ENCODE assay signal across 24 cellular contexts in the genomic region with DNA sequence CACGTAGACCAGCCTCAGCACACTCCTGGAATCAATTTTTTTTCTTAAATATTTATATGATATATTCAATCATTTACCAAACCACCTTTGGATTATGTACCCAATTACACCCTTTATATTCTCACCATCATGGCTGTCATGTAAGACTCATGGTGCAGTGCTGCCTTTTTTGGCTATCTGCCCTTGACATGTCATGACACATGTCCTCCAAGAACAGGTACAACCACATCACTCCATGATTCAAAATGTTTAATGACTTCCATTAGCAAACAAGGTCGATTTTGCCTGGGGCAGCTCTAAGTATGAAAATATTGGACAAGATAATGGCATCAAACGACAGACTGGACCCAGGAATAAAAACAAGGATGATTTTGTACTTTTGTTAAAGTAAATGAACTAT.
A peak's percentile ranks its signal among the peaks of the same experiment; 100 is the strongest.
DNase-seq lines count a peak whose midpoint lies in the region; FAIRE-seq and TF ChIP-seq lines count a peak whose summit lies in the region.
"Had no signal": no experiment of that assay in that cellular context is flagged by ENCODE, and none has a peak within 500 bp of the region (broad histone marks: within the 10 kb centered on the region; RNA-seq: fewer than 3 reads in every experiment).

No MANE protein-coding gene starts in this region.

- dilution Hi-C loops in mammary epithelial cell (cut with HindIII; ENCODE audit: low sequenced_read_pairs) (no loop called here), keratinocyte (cut with MboI; ENCODE audit: extremely low pct_ligation_motif_present, low sequenced_read_pairs) (no loop called here)

- no peak for TF ChIP-seq POLR2A in breast epithelium (IDR thresholded peaks at IDR 0.05)

- H3K27me3 ChIP-seq in breast epithelium (no peaks in the 10 kb centered on the region), mammary epithelial cell (ENCODE audit: insufficient read depth, low read length) (no peaks in the 10 kb centered on the region), keratinocyte (ENCODE audit: control insufficient read depth, extremely low read depth, insufficient read depth, low read length) (no peaks in the 10 kb centered on the region)
- H3K27me3 ChIP-seq: BLaER1 had no signal

- H3K4me3 ChIP-seq in breast epithelium (no peak overlapping the region), mammary epithelial cell (replicated peaks in 1 of 3; ENCODE audit: insufficient read depth in 1 of 3, low read depth in 2 of 3, low read length in 3 of 3) (no peak overlapping the region), keratinocyte (ENCODE audit: control insufficient read depth in 2 of 3, extremely low read depth in 1 of 3, insufficient read depth in 2 of 3, low read depth in 1 of 3, low read length in 3 of 3) (no peak overlapping the region)
- H3K4me3 ChIP-seq: BLaER1, GM12878, GM23338 had no signal

- H2AFZ ChIP-seq in mammary epithelial cell (ENCODE audit: low read depth, low read length) (no peak overlapping the region), keratinocyte (ENCODE audit: control insufficient read depth, low read length) (no peak overlapping the region)
- H2AFZ ChIP-seq: GM23338 had no signal

- POLR2A ChIA-PET in MCF 10A (lab: Yijun Ruan, JAX): no interaction called here

- H3K9me3 ChIP-seq in breast epithelium: no peaks in the 10 kb centered on the region
- no peaks in the 10 kb centered on the region for H3K9me3 ChIP-seq in mammary epithelial cell (replicated peaks; ENCODE audit: insufficient read depth, low read length)
- no peaks in the 10 kb centered on the region for H3K9me3 ChIP-seq in keratinocyte (ENCODE audit: control insufficient read depth, low read depth, low read length)
- H3K9me3 ChIP-seq: BLaER1 had no signal

- H3K79me2 ChIP-seq in mammary epithelial cell (ENCODE audit: insufficient read depth, low read length) (no peaks in the 10 kb centered on the region), keratinocyte (ENCODE audit: control insufficient read depth, insufficient read depth, low read length) (no peaks in the 10 kb centered on the region)

- H3K36me3 Mint-ChIP-seq in MCF 10A (ENCODE audit: insufficient read depth, unreplicated experiment) (no peaks in the 10 kb centered on the region), progenitor cell of endocrine pancreas (ENCODE audit: insufficient read depth) (no peaks in the 10 kb centered on the region), CD14-positive monocyte (no peaks in the 10 kb centered on the region)
- H3K36me3 Mint-ChIP-seq: CD8-positive, alpha-beta memory T cell had no signal

- CTCF ChIA-PET in MCF 10A (lab: Yijun Ruan, JAX) (no interaction called here), mammary epithelial cell (lab: Charles Lee; ENCODE audit: low non-redundant PET) (no interaction called here)

- H3K27ac ChIP-seq in breast epithelium: no peak overlapping the region
- H3K27ac ChIP-seq in mammary epithelial cell (ENCODE audit: insufficient read depth, low read depth, low read length): no peak overlapping the region
- no peak overlapping the region for H3K27ac ChIP-seq in epithelial cell of prostate
- H3K27ac ChIP-seq in keratinocyte (ENCODE audit: control insufficient read depth, insufficient read depth, low read length): no peak overlapping the region
- H3K27ac ChIP-seq: 22Rv1, BLaER1, C4-2B had no signal

- in situ Hi-C loops in mammary epithelial cell (cut with MboI; ENCODE audit: low sequenced_read_pairs in 2 of 2): no loop called here

- 19% methylated on average over 3 of the region's 3 CpGs for WGBS in mammary epithelial cell (ENCODE audit: low coverage, missing lambda C conversion rate)

- H3K27ac Mint-ChIP-seq in MCF 10A (ENCODE audit: low read depth, unreplicated experiment) (no peak overlapping the region), progenitor cell of endocrine pancreas (no peak overlapping the region), CD14-positive monocyte (no peak overlapping the region)
- H3K27ac Mint-ChIP-seq: B cell; CD4-positive, alpha-beta T cell; CD8-positive, alpha-beta memory T cell; GM23338; H9 had no signal

- no peak overlapping the region for H3K4me2 ChIP-seq in mammary epithelial cell (ENCODE audit: insufficient read depth, low read depth, low read length)
- H3K4me2 ChIP-seq in keratinocyte (ENCODE audit: control insufficient read depth, extremely low read depth, insufficient read depth, low read depth, low read length): no peak overlapping the region
- H3K4me2 ChIP-seq: BLaER1, GM23338 had no signal

- TF ChIP-seq CTCF in MCF 10A (IDR thresholded peaks at IDR 0.05; ENCODE audit: unreplicated experiment) (no peak), breast epithelium (IDR thresholded peaks at IDR 0.05) (no peak), mammary epithelial cell (conservative IDR thresholded peaks at IDR 0.05 in 1 of 2, IDR thresholded peaks at IDR 0.05 in 1 of 2; ENCODE audit: extremely low read depth in 1 of 2, insufficient read depth in 1 of 2, low read depth in 1 of 2, low read length in 2 of 2) (no peak), keratinocyte (optimal IDR thresholded peaks at IDR 0.05 in 1 of 3, IDR thresholded peaks at IDR 0.05 in 1 of 3, conservative IDR thresholded peaks at IDR 0.05 in 1 of 3; ENCODE audit: extremely low read depth in 1 of 3, insufficient read depth in 2 of 3, low read length in 3 of 3) (no peak), progenitor cell of endocrine pancreas (IDR thresholded peaks at IDR 0.05; ENCODE audit: unreplicated experiment) (no peak), CD14-positive monocyte (IDR thresholded peaks at IDR 0.05) (no peak)

- H3K27me3 Mint-ChIP-seq in MCF 10A (ENCODE audit: insufficient read depth, unreplicated experiment) (no peaks in the 10 kb centered on the region), progenitor cell of endocrine pancreas (no peaks in the 10 kb centered on the region), CD14-positive monocyte (ENCODE audit: low read depth in 3 of 3) (no peaks in the 10 kb centered on the region)
- H3K27me3 Mint-ChIP-seq: B cell; CD4-positive, alpha-beta T cell; CD8-positive, alpha-beta memory T cell had no signal

- no peak for FAIRE-seq in keratinocyte (lab: Jason Lieb, UNC)
- FAIRE-seq: A204.1, D721Med, GM12878, GM19239 had no signal

- H3K4me3 Mint-ChIP-seq in MCF 10A (ENCODE audit: unreplicated experiment) (no peak overlapping the region), progenitor cell of endocrine pancreas (ENCODE audit: low read depth) (no peak overlapping the region), CD14-positive monocyte (no peak overlapping the region)
- H3K4me3 Mint-ChIP-seq: B cell; CD4-positive, alpha-beta T cell; CD8-positive, alpha-beta memory T cell; GM23338; H9 had no signal

- H3K9ac ChIP-seq in mammary epithelial cell (ENCODE audit: insufficient read depth, low read length) (no peak overlapping the region), keratinocyte (ENCODE audit: control insufficient read depth, extremely low read depth, insufficient read depth, low read length) (no peak overlapping the region)
- H3K9ac ChIP-seq: BLaER1 had no signal

- peak; percentile 19 for DNase-seq in MCF 10A (ENCODE audit: unreplicated experiment)
- no peak for DNase-seq in breast epithelium (ENCODE audit: low spot score in 2 of 2)
- peak; percentile 59 for DNase-seq in mammary epithelial cell
- DNase-seq in epithelial cell of prostate (ENCODE audit: low read depth, low spot score): peak; percentile 92
- peak; percentile 4 for DNase-seq in keratinocyte (ENCODE audit: low read depth, low spot score)
- DNase-seq in progenitor cell of endocrine pancreas (ENCODE audit: low spot score, unreplicated experiment): no peak
- no peak for DNase-seq in stimulated activated CD4-positive, alpha-beta T cell treated with anti-CD3 and anti-CD28 coated beads, Interleukin-15, amount 100 ng/mL, for 24 hours
- DNase-seq in CD14-positive monocyte (ENCODE audit: low spot score): no peak
- DNase-seq: CD4-positive, alpha-beta T cell; CD8-positive, alpha-beta memory T cell; DMS 273 treated with DMSO at 0.1 percent for 48 hours; DMS79; EL; GDM1; H9 had no signal

- intact Hi-C loops in MCF 10A (cut with micrococcal nuclease): no loop called here
- intact Hi-C loops in breast epithelium (cut with DNase I; ENCODE audit: low total_unique reads): no loop called here
- intact Hi-C loops in mammary epithelial cell (cut with micrococcal nuclease): no loop called here
- intact Hi-C loops in CD14-positive monocyte (cut with micrococcal nuclease): no loop called here

- H3K9me3 Mint-ChIP-seq in MCF 10A (ENCODE audit: unreplicated experiment) (peaks cover 9% of the 10 kb centered on the region), progenitor cell of endocrine pancreas (ENCODE audit: low read depth) (peaks cover 3% of the 10 kb centered on the region), CD14-positive monocyte (peaks cover 0 to 16% (median 3%) of the 10 kb centered on the region in 7 donors)

- BruUV-seq in MCF 10A (replicated peaks; lab: Mats Ljungman, UMichigan) (no TSS peak), mammary epithelial cell (replicated peaks; lab: Mats Ljungman, UMichigan) (no TSS peak)

- H3K36me3 ChIP-seq in breast epithelium (no peaks in the 10 kb centered on the region), mammary epithelial cell (ENCODE audit: insufficient read depth, low read length) (no peaks in the 10 kb centered on the region), keratinocyte (ENCODE audit: control insufficient read depth in 2 of 2, extremely low read depth in 1 of 2, insufficient read depth in 2 of 2, low read length in 2 of 2) (no peaks in the 10 kb centered on the region)
- H3K36me3 ChIP-seq: BLaER1 had no signal

- H3K9me1 ChIP-seq in keratinocyte (ENCODE audit: control insufficient read depth, extremely low read depth, insufficient read depth, low read length): no peaks in the 10 kb centered on the region

- H4K20me1 ChIP-seq in mammary epithelial cell (ENCODE audit: insufficient read depth, low read length): no peaks in the 10 kb centered on the region
- H4K20me1 ChIP-seq in keratinocyte (ENCODE audit: control insufficient read depth, extremely low read depth, insufficient read depth, low read length): no peaks in the 10 kb centered on the region
- H4K20me1 ChIP-seq: BLaER1 had no signal

- H3K4me1 Mint-ChIP-seq in MCF 10A (ENCODE audit: insufficient read depth, unreplicated experiment): peaks cover 16% of the 10 kb centered on the region
- H3K4me1 Mint-ChIP-seq in progenitor cell of endocrine pancreas (ENCODE audit: low read depth): no peaks in the 10 kb centered on the region
- no peaks in the 10 kb centered on the region for H3K4me1 Mint-ChIP-seq in CD14-positive monocyte
- H3K4me1 Mint-ChIP-seq: B cell; CD8-positive, alpha-beta memory T cell; GM23338; H9 had no signal

- H3K4me1 ChIP-seq in breast epithelium (no peaks in the 10 kb centered on the region), mammary epithelial cell (ENCODE audit: insufficient read depth, low read length) (no peaks in the 10 kb centered on the region), keratinocyte (ENCODE audit: control insufficient read depth, extremely low read depth, insufficient read depth, low read length) (no peaks in the 10 kb centered on the region)
- H3K4me1 ChIP-seq: BLaER1 had no signal

Comparison
In these comparisons a context has a peak if more than half of its experiments do, and no peak if none do; other contexts are left out.
1. DNase-seq: peak in MCF 10A (single experiment), mammary epithelial cell (single experiment), epithelial cell of prostate (single experiment) and keratinocyte (single experiment); none in breast epithelium (0 of 2), progenitor cell of endocrine pancreas (single experiment), stimulated activated CD4-positive, alpha-beta T cell treated with anti-CD3 and anti-CD28 coated beads, Interleukin-15, amount 100 ng/mL, for 24 hours (single experiment) and CD14-positive monocyte (single experiment).